In the genomic region with DNA sequence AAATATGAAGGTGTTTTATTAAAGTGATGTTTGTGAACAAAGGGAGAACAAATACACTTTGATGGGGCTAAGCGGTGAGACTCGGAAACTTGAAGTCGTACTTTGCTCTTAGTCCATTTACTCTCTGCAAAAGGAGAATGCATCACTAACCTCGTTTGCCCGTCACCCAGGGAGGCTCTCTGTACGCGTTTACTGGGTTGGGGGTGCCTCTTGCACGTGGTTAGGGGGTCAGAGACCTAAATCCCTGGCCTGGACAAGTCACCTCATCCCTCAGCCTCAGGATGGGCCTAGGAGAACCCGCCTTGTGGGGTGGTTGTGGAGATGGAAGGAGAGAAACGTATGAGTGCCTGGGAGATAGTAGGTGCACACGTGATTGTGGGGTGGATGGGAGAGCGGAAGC, we compare ENCODE assay signal across 8 cellular contexts. TPM values are rescaled to one million over a fixed set of nuclear protein-coding genes. Genes with fewer than 3 reads are reported as not detected.
DNase-seq lines count a peak whose midpoint lies in the region; TF ChIP-seq lines count a peak whose summit lies in the region.

No MANE protein-coding gene starts in this region.

- H3K4me3 ChIP-seq in ascending aorta (peak overlapping the region; percentile 27 to 38), uterus (peak overlapping the region in 1 of 2 donors; percentile 20)

- no peak for TF ChIP-seq POLR2A in uterus (IDR thresholded peaks at IDR 0.05)

- H3K27ac ChIP-seq in ascending aorta (no peak overlapping the region), uterus (peak overlapping the region; percentile 61 to 78)

- H3K27me3 ChIP-seq in ascending aorta (no peaks in the 10 kb centered on the region), uterus (no peaks in the 10 kb centered on the region)

- intact Hi-C loops in ascending aorta (cut with DNase I) (loop anchor here (1.0 to 10.0 kb wide), 5 partner anchors 242 to 768 kb away; partner anchors contain the start of genes EIF3D, KCTD17, MPST and TST), uterus (cut with DNase I; ENCODE audit: low total_unique reads) (no loop called here)

- peaks cover 8% of the 10 kb centered on the region for H3K27me3 Mint-ChIP-seq in mesothelial cell of epicardium (ENCODE audit: low read depth)

- H3K36me3 Mint-ChIP-seq in mesothelial cell of epicardium, result peaks cover 5% of the 10 kb centered on the region

- peak; percentile 6 to 22 for DNase-seq in stimulated activated CD4-positive, alpha-beta T cell treated with anti-CD3 and anti-CD28 coated beads, Interleukin-2, amount 100 ng/mL, for 24 hours
- DNase-seq in stimulated activated CD4-positive, alpha-beta T cell treated with anti-CD3 and anti-CD28 coated beads, Interleukin-12 subunit alpha, Interleukin-12 subunit beta, amount 100 ng/mL, for 4 hours, result no peak
- DNase-seq in ascending aorta (ENCODE audit: low spot score in 2 of 2) (no peak), mesothelial cell of epicardium (ENCODE audit: low spot score in 2 of 2, unreplicated experiment in 2 of 2) (no peak), uterus (no peak), NCI-H1105 treated with DMSO at 0.1 percent for 48 hours (lab: John Stamatoyannopoulos, UW) (no peak), ureter (ENCODE audit: low spot score) (no peak), DMS114 treated with DMSO at 0.1 percent for 48 hours (lab: John Stamatoyannopoulos, UW; ENCODE audit: unreplicated experiment) (no peak)

- no peak for TF ChIP-seq CTCF in ascending aorta (IDR thresholded peaks at IDR 0.05)
- no peak for TF ChIP-seq CTCF in mesothelial cell of epicardium (IDR thresholded peaks at IDR 0.05; ENCODE audit: unreplicated experiment)
- no peak for TF ChIP-seq CTCF in uterus (IDR thresholded peaks at IDR 0.05)

- no peaks in the 10 kb centered on the region for H3K36me3 ChIP-seq in ascending aorta
- H3K36me3 ChIP-seq in uterus, result no peaks in the 10 kb centered on the region

- peak overlapping the region; percentile 92 for H3K27ac Mint-ChIP-seq in mesothelial cell of epicardium

- H3K4me3 Mint-ChIP-seq in mesothelial cell of epicardium, result peak overlapping the region; percentile 78

- H3K4me1 ChIP-seq in ascending aorta (peaks cover 0 to 10% of the 10 kb centered on the region in 2 donors), uterus (no peaks in the 10 kb centered on the region)

- H3K9me3 Mint-ChIP-seq in mesothelial cell of epicardium, result peaks cover 8% of the 10 kb centered on the region

- H3K9me3 ChIP-seq in ascending aorta, result no peaks in the 10 kb centered on the region
- no peaks in the 10 kb centered on the region for H3K9me3 ChIP-seq in uterus

- H3K4me1 Mint-ChIP-seq in mesothelial cell of epicardium, result peaks cover 16% of the 10 kb centered on the region

RNA-seq across cellular contexts. Expression of gene IFT27, which starts 0.8 kb away (rescaled TPM):
- 2.7 TPM for total RNA-seq in ascending aorta
- total RNA-seq in mesothelial cell of epicardium, result 56.8 to 59.6 TPM (median 58.6 TPM) in 3 replicates
- 10 to 100 TPM in 3 of 4 donors, 1 to 10 TPM in 1; 2.3 to 27.0 (median 15.4) TPM for total RNA-seq in uterus
- 41.2 TPM for total RNA-seq in ureter

RNA-seq across cellular contexts. Expression of gene PVALB, which starts 40.1 kb away (rescaled TPM):
- total RNA-seq in ascending aorta (not detected), mesothelial cell of epicardium (not detected in 3 replicates), uterus (1 to 10 TPM in 1 of 4 donors, not detected in 3; 2.3 TPM), ureter (125 TPM)

Comparison
In these comparisons a context has a peak if more than half of its experiments do, and no peak if none do; other contexts are left out.
1. DNase-seq: peak in stimulated activated CD4-positive, alpha-beta T cell treated with anti-CD3 and anti-CD28 coated beads, Interleukin-2, amount 100 ng/mL, for 24 hours (2 of 2); none in stimulated activated CD4-positive, alpha-beta T cell treated with anti-CD3 and anti-CD28 coated beads, Interleukin-12 subunit alpha, Interleukin-12 subunit beta, amount 100 ng/mL, for 4 hours (single experiment), ascending aorta (0 of 2), mesothelial cell of epicardium (0 of 2), uterus (0 of 2), NCI-H1105 treated with DMSO at 0.1 percent for 48 hours (single experiment), ureter (single experiment) and DMS114 treated with DMSO at 0.1 percent for 48 hours (single experiment).
2. H3K27ac ChIP-seq: peak in uterus (2 of 2); none in ascending aorta (0 of 2).
3. RNA of gene PVALB, which starts 40.1 kb away (total RNA-seq): 125 TPM in ureter (single experiment); 2.3 TPM in uterus, not detected in mesothelial cell of epicardium and not detected in ascending aorta (single experiment); every median in the first group is over 10 times any median in the second.